ENCODE assay signal across 1 cellular context in genomic region chr12:14896477-14897184, GRCh38.
TF ChIP-seq lines count a peak whose summit lies in the region.

No MANE protein-coding gene starts in this region.

TF ChIP-seq in IMR-90, 13 proteins besides CTCF, POLR2A, EP300 and RAD21 (continued from another document):
- TF ChIP-seq ELK1 (IDR thresholded peaks at IDR 0.05; ENCODE audit: borderline replicate concordance, low read depth, low read length) = no peak
